Comparison of ENCODE assay signal across 10 cellular contexts in genomic region chr2:237704476-237705224, GRCh38.
DNase-seq lines count a peak whose midpoint lies in the region; ATAC-seq and TF ChIP-seq lines count a peak whose summit lies in the region.
"Had no signal": no experiment of that assay in that cellular context is flagged by ENCODE, and none has a peak within 500 bp of the region (broad histone marks: within the 10 kb centered on the region; RNA-seq: fewer than 3 reads in every experiment).

No MANE protein-coding gene starts in this region.

- H3K27me3 Mint-ChIP-seq in activated CD4-positive, alpha-beta T cell treated with anti-CD3 and anti-CD28 coated beads, Interleukin-2, amount 10 ng/mL, durations not matched to agents 24 days and 14 days: no peaks in the 10 kb centered on the region
- H3K27me3 Mint-ChIP-seq in WTC11 (ENCODE audit: low read depth): no peaks in the 10 kb centered on the region
- no peaks in the 10 kb centered on the region for H3K27me3 Mint-ChIP-seq in stimulated activated naive CD8-positive, alpha-beta T cell treated with anti-CD3 and anti-CD28 coated beads, Interleukin-15, amount 100 ng/mL, for 72 hours

- H3K9me3 ChIP-seq in HAP-1: no peaks in the 10 kb centered on the region
- H3K9me3 ChIP-seq: A549 had no signal

- ATAC-seq in WTC11: no peak
- ATAC-seq in stimulated activated naive CD8-positive, alpha-beta T cell treated with anti-CD3 and anti-CD28 coated beads, Interleukin-15, amount 100 ng/mL, for 72 hours: no peak
- ATAC-seq: A549 had no signal

- H3K36me3 ChIP-seq in HAP-1 (replicated peaks): no peaks in the 10 kb centered on the region

- peaks cover 40% of the 10 kb centered on the region for H3K36me3 Mint-ChIP-seq in activated CD4-positive, alpha-beta T cell treated with anti-CD3 and anti-CD28 coated beads, Interleukin-2, amount 10 ng/mL, durations not matched to agents 24 days and 14 days (ENCODE audit: low read depth)
- peaks cover 5% of the 10 kb centered on the region for H3K36me3 Mint-ChIP-seq in WTC11

- CTCF ChIA-PET in WTC11 (lab: Charles Lee): interaction anchor here (1.0 kb wide), 1 partner anchor 41 kb away, joined by 3 read pairs; no protein-coding TSS in a partner anchor

- no peaks in the 10 kb centered on the region for H3K27me3 ChIP-seq in HAP-1 (ENCODE audit: low read depth)

- H3K27ac Mint-ChIP-seq in activated CD4-positive, alpha-beta T cell treated with anti-CD3 and anti-CD28 coated beads, Interleukin-2, amount 10 ng/mL, durations not matched to agents 24 days and 14 days: peak overlapping the region; percentile 99
- peak overlapping the region; percentile 52 for H3K27ac Mint-ChIP-seq in WTC11
- H3K27ac Mint-ChIP-seq in stimulated activated naive CD8-positive, alpha-beta T cell treated with anti-CD3 and anti-CD28 coated beads, Interleukin-15, amount 100 ng/mL, for 72 hours: peak overlapping the region; percentile 91 to 94

- H3K4me3 Mint-ChIP-seq in activated CD4-positive, alpha-beta T cell treated with anti-CD3 and anti-CD28 coated beads, Interleukin-2, amount 10 ng/mL, durations not matched to agents 24 days and 14 days: peak overlapping the region; percentile 87
- no peak overlapping the region for H3K4me3 Mint-ChIP-seq in WTC11
- H3K4me3 Mint-ChIP-seq in stimulated activated naive CD8-positive, alpha-beta T cell treated with anti-CD3 and anti-CD28 coated beads, Interleukin-15, amount 100 ng/mL, for 72 hours: peak overlapping the region; percentile 80 to 81

- H3K4me3 ChIP-seq in fibroblast of villous mesenchyme (ENCODE audit: low read depth, low read length): no peak overlapping the region
- H3K4me3 ChIP-seq in HAP-1: no peak overlapping the region
- H3K4me3 ChIP-seq: A549 had no signal

- TF ChIP-seq CTCF in WTC11 (IDR thresholded peaks at IDR 0.05) (no peak), fibroblast of villous mesenchyme (IDR thresholded peaks at IDR 0.05; ENCODE audit: insufficient read depth, low read depth, low read length) (no peak)

- peaks cover 2% of the 10 kb centered on the region; the same call in 1 of the 2 replicates for H3K4me1 ChIP-seq in HAP-1

- POLR2A ChIA-PET in WTC11 (lab: Charles Lee): interaction anchor here (0.7 kb wide), 2 partner anchors 43 to 434 kb away, joined by 3 read pairs; no protein-coding TSS in a partner anchor

- intact Hi-C loops in activated CD4-positive, alpha-beta T cell treated with anti-CD3 and anti-CD28 coated beads, Interleukin-2, amount 10 ng/mL, durations not matched to agents 24 days and 14 days (cut with micrococcal nuclease): loop anchor here (5.0 kb wide), 1 partner anchor 583 kb away; the partner anchor contains the start of gene PER2

- H3K4me1 Mint-ChIP-seq in activated CD4-positive, alpha-beta T cell treated with anti-CD3 and anti-CD28 coated beads, Interleukin-2, amount 10 ng/mL, durations not matched to agents 24 days and 14 days: peaks cover 66% of the 10 kb centered on the region
- H3K4me1 Mint-ChIP-seq in WTC11: peaks cover 81% of the 10 kb centered on the region
- peaks cover 90% of the 10 kb centered on the region for H3K4me1 Mint-ChIP-seq in stimulated activated naive CD8-positive, alpha-beta T cell treated with anti-CD3 and anti-CD28 coated beads, Interleukin-15, amount 100 ng/mL, for 72 hours

- in situ Hi-C loops in HAP-1 (cut with MboI; ENCODE audit: low sequenced_read_pairs): no loop called here

- no peaks in the 10 kb centered on the region for H3K9me3 Mint-ChIP-seq in activated CD4-positive, alpha-beta T cell treated with anti-CD3 and anti-CD28 coated beads, Interleukin-2, amount 10 ng/mL, durations not matched to agents 24 days and 14 days
- no peaks in the 10 kb centered on the region for H3K9me3 Mint-ChIP-seq in WTC11
- H3K9me3 Mint-ChIP-seq in stimulated activated naive CD8-positive, alpha-beta T cell treated with anti-CD3 and anti-CD28 coated beads, Interleukin-15, amount 100 ng/mL, for 72 hours: no peaks in the 10 kb centered on the region

- DNase-seq in activated CD4-positive, alpha-beta T cell treated with anti-CD3 and anti-CD28 coated beads, Interleukin-2, amount 10 ng/mL, durations not matched to agents 24 days and 14 days: no peak
- no peak for DNase-seq in activated CD4-positive, alpha-beta T cell treated with anti-CD3 and anti-CD28 coated beads for 48 hours
- DNase-seq in WTC11 (ENCODE audit: low spot score): no peak
- peak; percentile 62 for DNase-seq in fibroblast of villous mesenchyme (ENCODE audit: low read depth)
- no peak for DNase-seq in stimulated activated naive CD8-positive, alpha-beta T cell treated with anti-CD3 and anti-CD28 coated beads, Interleukin-15, amount 100 ng/mL, for 72 hours
- no peak for DNase-seq in HAP-1 (ENCODE audit: low spot score in 2 of 2)
- no peak for DNase-seq in NCI-H345 (lab: John Stamatoyannopoulos, UW)
- DNase-seq in GOT3 (lab: John Stamatoyannopoulos, UW): no peak
- DNase-seq: NCI-H146 had no signal

TF ChIP-seq in WTC11, 78 proteins besides CTCF, POLR2A, EP300 and RAD21:
- TF ChIP-seq NR3C1 (CRISPR knock-in tag; conservative IDR thresholded peaks at IDR 0.05; ENCODE audit: low read depth): no peak
TF ChIP-seq in WTC11: peak in this region for 0.
